Comparison of ENCODE assay signal across 10 cellular contexts in genomic region chr2:233063269-233063975, GRCh38. TPM values are rescaled to one million over a fixed set of nuclear protein-coding genes. Genes with fewer than 3 reads are reported as not detected.
A peak's percentile ranks its signal among the peaks of the same experiment; 100 is the strongest.
DNase-seq lines count a peak whose midpoint lies in the region; ATAC-seq and TF ChIP-seq lines count a peak whose summit lies in the region.
"Had no signal": no experiment of that assay in that cellular context is flagged by ENCODE, and none has a peak within 500 bp of the region (broad histone marks: within the 10 kb centered on the region; RNA-seq: fewer than 3 reads in every experiment).

No MANE protein-coding gene starts in this region.

- H3K4me1 ChIP-seq in neutrophil (ENCODE audit: control insufficient read depth in 1 of 2, insufficient read depth in 1 of 2, low read depth in 1 of 2, low read length in 1 of 2), result peaks cover 76 to 89% of the 10 kb centered on the region in 2 experiments

- H3K27ac ChIP-seq in AG04450 (ENCODE audit: low read depth, low read length) (no peak overlapping the region), neutrophil (peak overlapping the region; percentile 97)

- no peaks in the 10 kb centered on the region for H3K9me3 Mint-ChIP-seq in activated CD8-positive, alpha-beta T cell treated with anti-CD3 and anti-CD28 coated beads, Interleukin-2, amount 10 ng/mL, durations not matched to agents 7 days and 5 days (ENCODE audit: insufficient read depth)

- POLR2A ChIA-PET in AG04450 (lab: Yijun Ruan, JAX), result no interaction called here
- POLR2A ChIA-PET in activated CD8-positive, alpha-beta T cell treated with anti-CD3 and anti-CD28 coated beads, Interleukin-2, amount 10 ng/mL, durations not matched to agents 7 days and 5 days (lab: Charles Lee), result interaction anchor here (0.6 to 9.5 kb wide), 5 partner anchors 11 to 178 kb away, joined by 3 to 136 read pairs (median 3); no protein-coding TSS in a partner anchor

- TF ChIP-seq CTCF in AG04450 (IDR thresholded peaks at IDR 0.05; ENCODE audit: low read depth, low read length) (0 out of 2 replicates have a peak, but pooled peaks have one; percentile 15), neutrophil (IDR thresholded peaks at IDR 0.05) (no peak)

- CTCF ChIA-PET in AG04450 (lab: Charles Lee), result no interaction called here
- CTCF ChIA-PET in activated CD8-positive, alpha-beta T cell treated with anti-CD3 and anti-CD28 coated beads, Interleukin-2, amount 10 ng/mL, durations not matched to agents 7 days and 5 days (lab: Charles Lee), result interaction anchor here (1.6 to 3.1 kb wide), 2 partner anchors 10 to 13 kb away, joined by 6 to 19 read pairs; no protein-coding TSS in a partner anchor

- H3K27me3 ChIP-seq in AG04450 (ENCODE audit: control insufficient read depth, insufficient read depth, low read length), result no peaks in the 10 kb centered on the region
- H3K27me3 ChIP-seq in neutrophil, result no peaks in the 10 kb centered on the region

- no peak overlapping the region for H3K4me3 ChIP-seq in AG04450 (ENCODE audit: low read depth, low read length)
- peak overlapping the region; percentile 93 to 97 for H3K4me3 ChIP-seq in neutrophil (ENCODE audit: low read depth in 1 of 2, low read length in 1 of 2)

- TF ChIP-seq POLR2A in GM18526 (IDR thresholded peaks at IDR 0.05; ENCODE audit: extremely low read depth, insufficient read length), result peak; percentile 89

- DNase-seq in AG04450 (ENCODE audit: low read depth, low spot score) (no peak), DMS79 (lab: John Stamatoyannopoulos, UW) (no peak), RPMI8226 (no peak)
- no peak for DNase-seq in activated CD8-positive, alpha-beta T cell treated with anti-CD3 and anti-CD28 coated beads, Interleukin-2, amount 10 ng/mL, durations not matched to agents 7 days and 5 days
- DNase-seq in stimulated activated CD4-positive, alpha-beta T cell treated with anti-CD3 and anti-CD28 coated beads, Interleukin-4, amount 100 ng/mL, for 24 hours, result no peak

- no peaks in the 10 kb centered on the region; the same call in 1 of the 2 replicates for H3K9me3 ChIP-seq in AG04450 (ENCODE audit: control insufficient read depth, insufficient read depth, low read length)
- H3K9me3 ChIP-seq in neutrophil, result no peaks in the 10 kb centered on the region

- H3K36me3 ChIP-seq in neutrophil, result peaks cover 21% of the 10 kb centered on the region

- peak; percentile 51 for ATAC-seq in HG02943 (IDR thresholded peaks at IDR 0.05; ENCODE audit: low read depth, unreplicated experiment)
- ATAC-seq in activated CD8-positive, alpha-beta T cell treated with anti-CD3 and anti-CD28 coated beads, Interleukin-2, amount 10 ng/mL, durations not matched to agents 7 days and 5 days, result peak; percentile 18

- peak overlapping the region; percentile 98 for H3K4me3 Mint-ChIP-seq in activated CD8-positive, alpha-beta T cell treated with anti-CD3 and anti-CD28 coated beads, Interleukin-2, amount 10 ng/mL, durations not matched to agents 7 days and 5 days

- H3K27me3 Mint-ChIP-seq in activated CD8-positive, alpha-beta T cell treated with anti-CD3 and anti-CD28 coated beads, Interleukin-2, amount 10 ng/mL, durations not matched to agents 7 days and 5 days (ENCODE audit: low read depth), result no peaks in the 10 kb centered on the region

- peaks cover 60% of the 10 kb centered on the region for H3K4me1 Mint-ChIP-seq in activated CD8-positive, alpha-beta T cell treated with anti-CD3 and anti-CD28 coated beads, Interleukin-2, amount 10 ng/mL, durations not matched to agents 7 days and 5 days (ENCODE audit: low read depth)

- H3K27ac Mint-ChIP-seq in activated CD8-positive, alpha-beta T cell treated with anti-CD3 and anti-CD28 coated beads, Interleukin-2, amount 10 ng/mL, durations not matched to agents 7 days and 5 days, result peak overlapping the region; percentile 91

- H3K36me3 Mint-ChIP-seq in activated CD8-positive, alpha-beta T cell treated with anti-CD3 and anti-CD28 coated beads, Interleukin-2, amount 10 ng/mL, durations not matched to agents 7 days and 5 days (ENCODE audit: low read depth), result peaks cover 68% of the 10 kb centered on the region

RNA-seq across cellular contexts. Expression of gene INPP5D, which starts 3.3 kb away (rescaled TPM):
- polyA plus RNA-seq in AG04450 (2011; rRNA removed), result 0.43 and 0.84 TPM in 2 replicates
- 0.55 and 0.65 TPM in 2 replicates for polyA minus RNA-seq in AG04450 (2011; rRNA and poly(A)+ RNA removed)
- 100 to 1,000 TPM; 108 to 122 TPM for total RNA-seq in activated CD8-positive, alpha-beta T cell treated with anti-CD3 and anti-CD28 coated beads, Interleukin-2, amount 10 ng/mL, durations not matched to agents 7 days and 5 days

RNA-seq across cellular contexts. Expression of gene NEU2, which starts 30.9 kb away (rescaled TPM):
- polyA plus RNA-seq in AG04450 (2011; rRNA removed), result not detected in 2 replicates
- not detected in 2 replicates for polyA minus RNA-seq in AG04450 (2011; rRNA and poly(A)+ RNA removed)
- total RNA-seq in activated CD8-positive, alpha-beta T cell treated with anti-CD3 and anti-CD28 coated beads, Interleukin-2, amount 10 ng/mL, durations not matched to agents 7 days and 5 days, result not detected
- total RNA-seq: bronchial epithelial cell, skeletal muscle tissue had no signal

RNA-seq across cellular contexts. Expression of gene NGEF, which starts 50.4 kb away (rescaled TPM):
- polyA plus RNA-seq in AG04450 (2011; rRNA removed), result 0.07 and 0.10 TPM in 2 replicates
- polyA minus RNA-seq in AG04450 (2011; rRNA and poly(A)+ RNA removed), result 0.28 and 0.70 TPM in 2 replicates
- not detected for total RNA-seq in activated CD8-positive, alpha-beta T cell treated with anti-CD3 and anti-CD28 coated beads, Interleukin-2, amount 10 ng/mL, durations not matched to agents 7 days and 5 days
